Comparison of ENCODE assay signal across 9 cellular contexts in the genomic region with DNA sequence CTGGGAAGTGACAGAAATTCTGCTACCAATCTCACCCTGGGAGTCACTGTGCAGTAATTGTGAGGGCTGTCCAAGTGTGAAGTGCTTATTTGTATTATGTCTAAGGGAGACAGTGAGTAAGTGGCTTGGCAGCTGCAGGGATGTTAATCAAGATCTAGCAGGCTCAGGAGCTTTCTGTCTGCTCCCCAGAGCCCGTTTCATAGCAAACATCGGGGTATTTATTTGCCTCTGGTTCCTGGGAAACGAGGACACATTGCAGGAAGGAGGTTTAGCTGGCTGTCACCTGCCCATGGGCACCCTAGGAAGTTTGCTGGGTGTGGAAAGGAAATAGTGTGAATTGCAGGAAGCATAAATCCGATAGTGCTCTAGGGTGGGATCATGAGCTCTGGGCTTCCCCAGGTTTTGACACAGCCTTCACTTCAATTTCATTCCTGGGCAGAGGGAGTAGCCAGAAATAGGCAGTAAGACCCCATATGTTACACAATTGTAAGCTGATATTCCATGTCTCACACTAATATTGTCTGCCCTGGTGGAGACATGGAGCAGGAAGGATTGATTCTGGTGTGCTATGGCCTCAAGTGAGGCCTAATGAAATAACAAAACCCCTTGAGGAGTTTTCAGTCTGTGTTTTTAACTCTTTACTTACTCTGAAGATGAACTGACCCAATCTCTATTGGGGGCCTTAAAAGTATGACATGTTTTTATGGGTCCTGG.
A peak's percentile ranks its signal among the peaks of the same experiment; 100 is the strongest.
DNase-seq lines count a peak whose midpoint lies in the region; TF ChIP-seq lines count a peak whose summit lies in the region.
"Had no signal": no experiment of that assay in that cellular context is flagged by ENCODE, and none has a peak within 500 bp of the region (broad histone marks: within the 10 kb centered on the region; RNA-seq: fewer than 3 reads in every experiment).

No MANE protein-coding gene starts in this region.

- peak overlapping the region; percentile 19 for H3K27ac Mint-ChIP-seq in osteocyte (ENCODE audit: unreplicated experiment)

- H3K4me1 Mint-ChIP-seq in osteocyte (ENCODE audit: unreplicated experiment): peaks cover 30% of the 10 kb centered on the region

- peaks cover 0 to 7% (median 0%) of the 10 kb centered on the region in 3 donors for H3K27me3 ChIP-seq in sigmoid colon

- no peaks in the 10 kb centered on the region for H3K36me3 ChIP-seq in sigmoid colon

- H3K9me3 ChIP-seq in sigmoid colon: no peaks in the 10 kb centered on the region

- no peak for TF ChIP-seq POLR2A in sigmoid colon (IDR thresholded peaks at IDR 0.05)

- H3K4me3 ChIP-seq in sigmoid colon: no peak overlapping the region

- WGBS in sigmoid colon, 2 donors: 5 to 34% methylated on average over 4 of the region's 4 CpGs

- no peak overlapping the region for H3K4me3 Mint-ChIP-seq in osteocyte (ENCODE audit: unreplicated experiment)

- DNase-seq in GM03348 (ENCODE audit: low spot score) (peak; percentile 11), NCI-H526 (lab: John Stamatoyannopoulos, UW) (peak; percentile 20 to 22), epithelial cell of prostate (ENCODE audit: low read depth, low spot score) (peak; percentile 40), osteocyte (ENCODE audit: extremely low spot score, unreplicated experiment) (no peak), ureter (ENCODE audit: low spot score) (no peak), sigmoid colon (no peak), AG20443 (ENCODE audit: low spot score) (no peak), occipital lobe (lab: John Stamatoyannopoulos, UW) (no peak)
- DNase-seq: activated CD4-positive, alpha-beta T cell treated with anti-CD3 and anti-CD28 coated beads, Interleukin-2, amount 50 U/mL, for 1 hour had no signal

- H3K27ac ChIP-seq in epithelial cell of prostate (peak overlapping the region; percentile 46), sigmoid colon (peak overlapping the region in 1 of 4 donors; percentile 1)

- no peaks in the 10 kb centered on the region for H3K36me3 Mint-ChIP-seq in osteocyte (ENCODE audit: unreplicated experiment)

- intact Hi-C loops in sigmoid colon (cut with DNase I): loop anchor here (5.0 kb wide), 1 partner anchor 358 kb away; no protein-coding TSS in a partner anchor

- peaks cover 0 to 9% (median 7%) of the 10 kb centered on the region in 4 donors for H3K4me1 ChIP-seq in sigmoid colon

- TF ChIP-seq CTCF in osteocyte (IDR thresholded peaks at IDR 0.05) (no peak), sigmoid colon (IDR thresholded peaks at IDR 0.05) (no peak)

- H3K9me3 Mint-ChIP-seq in osteocyte (ENCODE audit: unreplicated experiment): no peaks in the 10 kb centered on the region

- no peak for TF ChIP-seq EP300 in sigmoid colon (IDR thresholded peaks at IDR 0.05)

- H3K27me3 Mint-ChIP-seq in osteocyte (ENCODE audit: unreplicated experiment): no peaks in the 10 kb centered on the region

Comparison
In these comparisons a context has a peak if more than half of its experiments do, and no peak if none do; other contexts are left out.
1. DNase-seq: peak in GM03348 (single experiment), NCI-H526 (2 of 2) and epithelial cell of prostate (single experiment); none in osteocyte (single experiment), ureter (single experiment), sigmoid colon (single experiment), AG20443 (single experiment) and occipital lobe (single experiment).